In genomic region chr20:24780648-24781047, GRCh38 we compare ENCODE assay signal across 23 cellular contexts.
DNase-seq lines count a peak whose midpoint lies in the region; ATAC-seq and TF ChIP-seq lines count a peak whose summit lies in the region.
"Had no signal": no experiment of that assay in that cellular context is flagged by ENCODE, and none has a peak within 500 bp of the region (broad histone marks: within the 10 kb centered on the region; RNA-seq: fewer than 3 reads in every experiment).

No MANE protein-coding gene starts in this region.

- TF ChIP-seq POLR2A in sigmoid colon (IDR thresholded peaks at IDR 0.05) = no peak

- ATAC-seq in HG03097 (IDR thresholded peaks at IDR 0.05; ENCODE audit: low FRiP score, unreplicated experiment) = no peak

- no peaks in the 10 kb centered on the region for H3K9me3 Mint-ChIP-seq in activated naive CD8-positive, alpha-beta T cell treated with anti-CD3 and anti-CD28 coated beads for 36 hours
- H3K9me3 Mint-ChIP-seq: activated T-helper 2 cell treated with anti-CD3 and anti-CD28 coated beads, Interferon-gamma antibody, Interleukin-2, Interleukin-4, amounts not matched to agents 10 μg/mL and 5 μg/mL and 100 μg/mL, durations not matched to agents 14 hours and 24 hours and 36 hours; CD8-positive, alpha-beta memory T cell had no signal

- TF ChIP-seq EP300 in sigmoid colon (IDR thresholded peaks at IDR 0.05) = no peak

- peaks cover 22% of the 10 kb centered on the region for H3K27me3 Mint-ChIP-seq in activated naive CD8-positive, alpha-beta T cell treated with anti-CD3 and anti-CD28 coated beads for 36 hours

- no peak overlapping the region for H3K4me3 ChIP-seq in Jurkat, Clone E6-1 (ENCODE audit: low read length)
- H3K4me3 ChIP-seq in brain microvascular endothelial cell (ENCODE audit: low read depth, low read length) (no peak overlapping the region), sigmoid colon (no peak overlapping the region)
- H3K4me3 ChIP-seq: heart right ventricle, ovary, tibial nerve had no signal

- in situ Hi-C loops in brain microvascular endothelial cell (cut with HindIII; ENCODE audit: low pct_ligation_motif_present, low sequenced_read_pairs) = no loop called here

- H3K27ac ChIP-seq in brain microvascular endothelial cell (no peak overlapping the region), sigmoid colon (no peak overlapping the region)
- H3K27ac ChIP-seq: 22Rv1, heart right ventricle, ovary, tibial nerve had no signal

- DNase-seq in NCI-H82 (lab: John Stamatoyannopoulos, UW) (peak; percentile 26), NCI-H82 treated with DMSO at 0.1 percent for 48 hours (lab: John Stamatoyannopoulos, UW; ENCODE audit: unreplicated experiment) (no peak), brain microvascular endothelial cell (no peak), sigmoid colon (peak; percentile 38), DMS79 (lab: John Stamatoyannopoulos, UW) (no peak)
- peak; percentile 80 for DNase-seq in Jurkat, Clone E6-1 (ENCODE audit: low read depth, low spot score)
- DNase-seq in activated naive CD8-positive, alpha-beta T cell treated with anti-CD3 and anti-CD28 coated beads for 36 hours = no peak
- DNase-seq: activated CD8-positive, alpha-beta memory T cell treated with anti-CD3 and anti-CD28 coated beads, Interleukin-2, amount 50 U/mL, for 4 hours; CD8-positive, alpha-beta memory T cell; effector CD4-positive, alpha-beta T cell; GF-D8; naive B cell; NCI-H187; NCI-H2227 treated with DMSO at 0.1 percent for 48 hours; stimulated activated CD4-positive, alpha-beta T cell treated with anti-CD3 and anti-CD28 coated beads, Interleukin-4, amount 100 ng/mL, for 4 hours; stimulated activated naive CD4-positive, alpha-beta T cell treated with Interleukin-2 at 50 U/mL for 16 hours; T-helper 9 cell had no signal

- H3K4me1 ChIP-seq in sigmoid colon = peaks cover 0 to 8% (median 0%) of the 10 kb centered on the region in 4 donors
- H3K4me1 ChIP-seq: heart right ventricle, tibial nerve had no signal

- no peaks in the 10 kb centered on the region for H3K4me1 Mint-ChIP-seq in activated naive CD8-positive, alpha-beta T cell treated with anti-CD3 and anti-CD28 coated beads for 36 hours

- no peaks in the 10 kb centered on the region for H3K36me3 ChIP-seq in brain microvascular endothelial cell (replicated peaks)
- no peaks in the 10 kb centered on the region for H3K36me3 ChIP-seq in sigmoid colon
- H3K36me3 ChIP-seq: heart right ventricle, ovary, tibial nerve had no signal

- intact Hi-C loops in sigmoid colon (cut with DNase I) = no loop called here

- TF ChIP-seq CTCF in brain microvascular endothelial cell (IDR thresholded peaks at IDR 0.05; ENCODE audit: low read depth, low read length, missing control alignments) (peak; percentile 12), sigmoid colon (IDR thresholded peaks at IDR 0.05) (no peak)

- no peaks in the 10 kb centered on the region for H3K36me3 Mint-ChIP-seq in activated naive CD8-positive, alpha-beta T cell treated with anti-CD3 and anti-CD28 coated beads for 36 hours
- H3K36me3 Mint-ChIP-seq: CD8-positive, alpha-beta memory T cell; naive B cell had no signal

- WGBS in sigmoid colon, 2 donors = 37 to 54% methylated on average over 6 of the region's 6 CpGs

- H3K4me3 Mint-ChIP-seq in activated naive CD8-positive, alpha-beta T cell treated with anti-CD3 and anti-CD28 coated beads for 36 hours = no peak overlapping the region
- H3K4me3 Mint-ChIP-seq: CD8-positive, alpha-beta memory T cell had no signal

- H3K27ac Mint-ChIP-seq in activated naive CD8-positive, alpha-beta T cell treated with anti-CD3 and anti-CD28 coated beads for 36 hours = no peak overlapping the region
- H3K27ac Mint-ChIP-seq: activated T-helper 2 cell treated with anti-CD3 and anti-CD28 coated beads, Interferon-gamma antibody, Interleukin-2, Interleukin-4, amounts not matched to agents 10 μg/mL and 5 μg/mL and 100 μg/mL, durations not matched to agents 14 hours and 24 hours and 36 hours; CD8-positive, alpha-beta memory T cell; naive B cell had no signal

- peaks cover 0 to 3% (median 0%) of the 10 kb centered on the region in 4 donors for H3K9me3 ChIP-seq in sigmoid colon
- H3K9me3 ChIP-seq: ovary, tibial nerve had no signal

- H3K27me3 ChIP-seq in brain microvascular endothelial cell (replicated peaks) (no peaks in the 10 kb centered on the region), sigmoid colon (no peaks in the 10 kb centered on the region)
- H3K27me3 ChIP-seq: ovary, tibial nerve had no signal

Comparison
In these comparisons a context has a peak if more than half of its experiments do, and no peak if none do; other contexts are left out.
1. DNase-seq: peak in NCI-H82 (single experiment), Jurkat, Clone E6-1 (single experiment) and sigmoid colon (single experiment); none in NCI-H82 treated with DMSO at 0.1 percent for 48 hours (single experiment), brain microvascular endothelial cell (single experiment), DMS79 (single experiment) and activated naive CD8-positive, alpha-beta T cell treated with anti-CD3 and anti-CD28 coated beads for 36 hours (single experiment).